In genomic region chr5:138070026-138070425, GRCh38 we compare ENCODE assay signal across 21 cellular contexts. TPM values are rescaled to one million over a fixed set of nuclear protein-coding genes. Genes with fewer than 3 reads are reported as not detected.
"Had no signal": no experiment of that assay in that cellular context is flagged by ENCODE, and none has a peak within 500 bp of the region (broad histone marks: within the 10 kb centered on the region; RNA-seq: fewer than 3 reads in every experiment).

No MANE protein-coding gene starts in this region.

RNA-seq across cellular contexts. Expression of gene WNT8A, which starts 13.8 kb away (rescaled TPM):
- total RNA-seq: activated naive CD4-positive, alpha-beta T cell treated with anti-CD3 and anti-CD28 coated beads for 36 hours; activated naive CD4-positive, alpha-beta T cell treated with anti-CD3 and anti-CD28 coated beads, Interleukin-2, amount 50 U/mL, for 72 hours; activated naive CD8-positive, alpha-beta T cell treated with anti-CD3 and anti-CD28 coated beads for 36 hours; activated naive CD8-positive, alpha-beta T cell treated with anti-CD3 and anti-CD28 coated beads, Interleukin-2, amount 10 ng/mL, durations not matched to agents 7 days and 5 days; activated T-cell treated with anti-CD3 and anti-CD28 coated beads, Interleukin-2, amount 50 U/mL, for 4 hours; activated T-cell treated with anti-CD3 and anti-CD28 coated beads, Interleukin-2, amount 50 U/mL, for 72 hours; activated T-helper 1 cell treated with anti-CD3 and anti-CD28 coated beads, Interleukin-12 subunit alpha, Interleukin-12 subunit beta, Interleukin-2, Interleukin-4 antibody, amounts not matched to agents 30 ng/mL and 10 ng/mL and 1 ng/mL, durations not matched to agents 14 hours and 24 hours and 36 hours; activated T-helper 17 cell treated with anti-CD3 and anti-CD28 coated beads, Interleukin-2, amount 50 U/mL, for 72 hours; activated T-helper 2 cell treated with anti-CD3 and anti-CD28 coated beads, Interferon-gamma antibody, Interleukin-2, Interleukin-4, amounts not matched to agents 10 μg/mL and 5 μg/mL and 100 μg/mL, durations not matched to agents 14 hours and 24 hours and 36 hours; adrenal gland; aorta; ascending aorta; astrocyte; body of pancreas; breast epithelium; bronchial epithelial cell; cardiac muscle cell; cardiac septum; cerebellum; chondrocyte had no signal
- polyA plus RNA-seq: adipose tissue, adrenal gland, aorta, cardiac muscle cell had no signal
